In genomic region chr1:238648296-238648695, GRCh38 we compare ENCODE assay signal across 22 cellular contexts.
DNase-seq lines count a peak whose midpoint lies in the region; ATAC-seq and TF ChIP-seq lines count a peak whose summit lies in the region.
"Had no signal": no experiment of that assay in that cellular context is flagged by ENCODE, and none has a peak within 500 bp of the region (broad histone marks: within the 10 kb centered on the region; RNA-seq: fewer than 3 reads in every experiment).

No MANE protein-coding gene starts in this region.

- H3K27ac ChIP-seq in SJCRH30 (peak overlapping the region; percentile 66), epithelial cell of prostate (peak overlapping the region; percentile 16), vagina (no peak overlapping the region)
- H3K27ac ChIP-seq: body of pancreas, coronary artery had no signal

- H3K27me3 ChIP-seq in SJCRH30 (no peaks in the 10 kb centered on the region), vagina (no peaks in the 10 kb centered on the region)
- H3K27me3 ChIP-seq: body of pancreas, sigmoid colon had no signal

- no peak overlapping the region for H3K4me3 ChIP-seq in SJCRH30
- no peak overlapping the region for H3K4me3 ChIP-seq in vagina
- H3K4me3 ChIP-seq: body of pancreas, coronary artery, sigmoid colon, thoracic aorta had no signal

- intact Hi-C loops in vagina (cut with DNase I) = loop anchor here (5.0 kb wide), 1 partner anchor 584 kb away; no protein-coding TSS in a partner anchor

- ATAC-seq in HG03439 (IDR thresholded peaks at IDR 0.05; ENCODE audit: unreplicated experiment) = no peak
- ATAC-seq: body of pancreas, left lobe of liver had no signal

- no peak for TF ChIP-seq CTCF in HFFc6 (IDR thresholded peaks at IDR 0.05)
- no peak for TF ChIP-seq CTCF in osteocyte (IDR thresholded peaks at IDR 0.05)
- no peak for TF ChIP-seq CTCF in vagina (IDR thresholded peaks at IDR 0.05)
- no peak for TF ChIP-seq CTCF in GM10248 (IDR thresholded peaks at IDR 0.05; ENCODE audit: control extremely low read depth, extremely low read depth, low read depth, missing control alignments)

- POLR2A ChIA-PET in GM10248 (lab: Yijun Ruan, JAX) = no interaction called here

- H3K4me1 ChIP-seq in SJCRH30 = peaks cover 26% of the 10 kb centered on the region
- H3K4me1 ChIP-seq in vagina = no peaks in the 10 kb centered on the region
- H3K4me1 ChIP-seq: body of pancreas had no signal

- H3K27ac Mint-ChIP-seq in HFFc6 (peak overlapping the region; percentile 91), osteocyte (ENCODE audit: unreplicated experiment) (peak overlapping the region; percentile 31)
- H3K27ac Mint-ChIP-seq: activated CD4-positive, alpha-beta memory T cell treated with anti-CD3 and anti-CD28 coated beads for 36 hours; CD4-positive, alpha-beta T cell; progenitor cell of endocrine pancreas had no signal

- peaks cover 83% of the 10 kb centered on the region for H3K4me1 Mint-ChIP-seq in HFFc6 (ENCODE audit: low read depth)
- peaks cover 33% of the 10 kb centered on the region for H3K4me1 Mint-ChIP-seq in osteocyte (ENCODE audit: unreplicated experiment)

- TF ChIP-seq POLR2A in vagina (IDR thresholded peaks at IDR 0.05) = no peak

- DNase-seq in HFFc6 = no peak
- DNase-seq in SJCRH30 = no peak
- DNase-seq in epithelial cell of prostate (ENCODE audit: low read depth, low spot score) = no peak
- no peak for DNase-seq in osteocyte (ENCODE audit: extremely low spot score, unreplicated experiment)
- no peak for DNase-seq in vagina (ENCODE audit: extremely low spot score in 2 of 2)
- no peak for DNase-seq in GM10248 (ENCODE audit: extremely low spot score)
- no peak for DNase-seq in GDM1 (lab: John Stamatoyannopoulos, UW)
- DNase-seq: activated CD4-positive, alpha-beta memory T cell treated with anti-CD3 and anti-CD28 coated beads for 36 hours; activated CD4-positive, CD25-positive, alpha-beta regulatory T cell; activated effector memory CD4-positive, alpha-beta T cell treated with Interleukin-2 at 50 U/mL for 16 hours; body of pancreas; CD4-positive, alpha-beta T cell; glutamatergic neuron; KG1; NCI-H187; NCI-H526 treated with DMSO at 0.1 percent for 48 hours; sigmoid colon had no signal

- H3K4me3 Mint-ChIP-seq in HFFc6 (peak overlapping the region; percentile 71), osteocyte (ENCODE audit: unreplicated experiment) (no peak overlapping the region)
- H3K4me3 Mint-ChIP-seq: activated CD4-positive, alpha-beta memory T cell treated with anti-CD3 and anti-CD28 coated beads for 36 hours; CD4-positive, alpha-beta T cell had no signal

- H3K36me3 Mint-ChIP-seq in HFFc6 (ENCODE audit: low read depth) (no peaks in the 10 kb centered on the region; the same call in 1 of the 2 replicates), osteocyte (ENCODE audit: unreplicated experiment) (peaks cover 4% of the 10 kb centered on the region)
- H3K36me3 Mint-ChIP-seq: activated CD4-positive, alpha-beta memory T cell treated with anti-CD3 and anti-CD28 coated beads for 36 hours had no signal

- CTCF ChIA-PET in GM10248 (lab: Yijun Ruan, JAX) = no interaction called here

- H3K27me3 Mint-ChIP-seq in HFFc6 (ENCODE audit: insufficient read depth) = no peaks in the 10 kb centered on the region
- H3K27me3 Mint-ChIP-seq in osteocyte (ENCODE audit: unreplicated experiment) = no peaks in the 10 kb centered on the region
- H3K27me3 Mint-ChIP-seq: activated CD4-positive, alpha-beta memory T cell treated with anti-CD3 and anti-CD28 coated beads for 36 hours; CD4-positive, alpha-beta T cell; progenitor cell of endocrine pancreas had no signal

- H3K9me3 Mint-ChIP-seq in HFFc6 = no peaks in the 10 kb centered on the region
- peaks cover 5% of the 10 kb centered on the region for H3K9me3 Mint-ChIP-seq in osteocyte (ENCODE audit: unreplicated experiment)
- H3K9me3 Mint-ChIP-seq: CD4-positive, alpha-beta T cell had no signal

- H3K9me3 ChIP-seq in SJCRH30 (replicated peaks) (no peaks in the 10 kb centered on the region), vagina (no peaks in the 10 kb centered on the region)
- H3K9me3 ChIP-seq: body of pancreas, sigmoid colon, thoracic aorta had no signal

- H3K36me3 ChIP-seq in SJCRH30 (no peaks in the 10 kb centered on the region), vagina (no peaks in the 10 kb centered on the region)
- H3K36me3 ChIP-seq: sigmoid colon, thoracic aorta had no signal
